Comparison of ENCODE assay signal across 12 cellular contexts in genomic region chr7:106177295-106177690, GRCh38.
DNase-seq lines count a peak whose midpoint lies in the region; ATAC-seq and TF ChIP-seq lines count a peak whose summit lies in the region.
"Had no signal": no experiment of that assay in that cellular context is flagged by ENCODE, and none has a peak within 500 bp of the region (broad histone marks: within the 10 kb centered on the region; RNA-seq: fewer than 3 reads in every experiment).

No MANE protein-coding gene starts in this region.

- POLR2A ChIA-PET in PC-3 (lab: Charles Lee; ENCODE audit: unreplicated experiment) = interaction anchor here (0.6 to 1.0 kb wide), 4 partner anchors 101 to 483 kb away, joined by 3 to 7 read pairs (median 4); partner anchors contain the start of gene NAMPT

- no TSS peak for BruUV-seq in PC-3 (replicated peaks; lab: Mats Ljungman, UMichigan)

- peaks cover 12% of the 10 kb centered on the region for H3K4me1 ChIP-seq in GM23338 (ENCODE audit: insufficient read depth)
- peaks cover 20% of the 10 kb centered on the region for H3K4me1 ChIP-seq in PC-3 (ENCODE audit: insufficient read depth, low read length)
- H3K4me1 ChIP-seq in gastrocnemius medialis = peaks cover 18% of the 10 kb centered on the region in 2 donors
- peaks cover 3 to 20% of the 10 kb centered on the region in 2 donors for H3K4me1 ChIP-seq in thyroid gland

- CTCF ChIA-PET in PC-3 (lab: Charles Lee) = interaction anchor here (0.6 to 4.6 kb wide), 17 partner anchors 11 to 658 kb away, joined by 3 to 117 read pairs (median 4); partner anchors contain the start of genes CCDC71L and NAMPT

- TF ChIP-seq CTCF in GM23338 (conservative IDR thresholded peaks at IDR 0.05; ENCODE audit: low read depth in 2 of 2) (no peak), PC-3 (conservative IDR thresholded peaks at IDR 0.05; ENCODE audit: low read depth, low read length) (no peak), gastrocnemius medialis (IDR thresholded peaks at IDR 0.05 in 4 of 5, conservative IDR thresholded peaks at IDR 0.05 in 1 of 5) (no peak), thyroid gland (IDR thresholded peaks at IDR 0.05) (no peak)

- H3K36me3 Mint-ChIP-seq in GM23338 (ENCODE audit: low read depth) = no peaks in the 10 kb centered on the region
- H3K36me3 Mint-ChIP-seq: activated naive CD8-positive, alpha-beta T cell; T-cell had no signal

- H3K4me2 ChIP-seq in GM23338 (no peak overlapping the region), PC-3 (ENCODE audit: low read length) (no peak overlapping the region)

- H3K9me3 Mint-ChIP-seq in GM23338 = no peaks in the 10 kb centered on the region
- H3K9me3 Mint-ChIP-seq: T-cell had no signal

- no peak overlapping the region for H3K9ac ChIP-seq in PC-3 (ENCODE audit: low read length)

- H4K20me1 ChIP-seq in GM23338 (replicated peaks; ENCODE audit: insufficient read depth) (no peaks in the 10 kb centered on the region), PC-3 (ENCODE audit: low read length) (no peaks in the 10 kb centered on the region)

- intact Hi-C loops in PC-3 (cut with micrococcal nuclease) = loop anchor here (2.0 to 10.0 kb wide), 6 partner anchors 85 to 968 kb away; partner anchors contain the start of gene RINT1
- intact Hi-C loops in gastrocnemius medialis (cut with DNase I; ENCODE audit: low total_unique reads) = loop anchor here (1.0 to 5.0 kb wide), 6 partner anchors 40 to 975 kb away; partner anchors contain the start of gene CCDC71L
- intact Hi-C loops in thyroid gland (cut with DNase I) = no loop called here

- no peaks in the 10 kb centered on the region for H3K36me3 ChIP-seq in GM23338 (ENCODE audit: insufficient read depth)
- H3K36me3 ChIP-seq in PC-3 (ENCODE audit: low read depth, low read length) = no peaks in the 10 kb centered on the region
- no peaks in the 10 kb centered on the region for H3K36me3 ChIP-seq in gastrocnemius medialis
- H3K36me3 ChIP-seq in thyroid gland = no peaks in the 10 kb centered on the region
- H3K36me3 ChIP-seq: brain microvascular endothelial cell, suprapubic skin had no signal

- H3K4me3 Mint-ChIP-seq in GM23338 = no peak overlapping the region
- H3K4me3 Mint-ChIP-seq: activated naive CD8-positive, alpha-beta T cell; T-cell had no signal

- H3F3A ChIP-seq in GM23338 (replicated peaks; ENCODE audit: low read depth) (no peaks in the 10 kb centered on the region), PC-3 (ENCODE audit: low read length, unreplicated experiment) (no peaks in the 10 kb centered on the region)

- in situ Hi-C loops in gastrocnemius medialis (cut with MboI; ENCODE audit: low sequenced_read_pairs in 4 of 4) = loop anchor here (5.0 to 25.0 kb wide), 5 partner anchors 108 to 485 kb away; partner anchors contain the start of genes NAMPT (in 3 of the 4) and CCDC71L (in 1 of the 4)

- H3K27me3 Mint-ChIP-seq in GM23338 (ENCODE audit: insufficient read depth, low read depth, poor library complexity) = peaks cover 9% of the 10 kb centered on the region

- peaks cover 19% of the 10 kb centered on the region for H3K4me1 Mint-ChIP-seq in GM23338

- H3K9me3 ChIP-seq in PC-3 (ENCODE audit: low read length) (no peaks in the 10 kb centered on the region), gastrocnemius medialis (no peaks in the 10 kb centered on the region), thyroid gland (no peaks in the 10 kb centered on the region)
- H3K9me3 ChIP-seq: suprapubic skin had no signal

- H3K4me3 ChIP-seq in GM23338 (no peak overlapping the region), PC-3 (ENCODE audit: low read length) (no peak overlapping the region), gastrocnemius medialis (no peak overlapping the region), thyroid gland (replicated peaks in 1 of 3) (no peak overlapping the region)
- H3K4me3 ChIP-seq: coronary artery, suprapubic skin had no signal

- DNase-seq in GM23338 (ENCODE audit: low spot score) (no peak), PC-3 (no peak), fibroblast of gingiva (ENCODE audit: low read depth) (peak; percentile 67), gastrocnemius medialis (no peak), thyroid gland (no peak), GF-D8 (lab: John Stamatoyannopoulos, UW) (no peak)

- ATAC-seq in GM23338 (no peak), PC-3 (no peak), gastrocnemius medialis (no peak), GM18858 (IDR thresholded peaks at IDR 0.05; ENCODE audit: unreplicated experiment) (no peak)

- no peak for TF ChIP-seq POLR2A in gastrocnemius medialis (IDR thresholded peaks at IDR 0.05)
- no peak for TF ChIP-seq POLR2A in thyroid gland (IDR thresholded peaks at IDR 0.05)

- H3K27me3 ChIP-seq in GM23338 (ENCODE audit: insufficient read depth) (no peaks in the 10 kb centered on the region), PC-3 (ENCODE audit: low read length) (no peaks in the 10 kb centered on the region), gastrocnemius medialis (no peaks in the 10 kb centered on the region), thyroid gland (no peaks in the 10 kb centered on the region)
- H3K27me3 ChIP-seq: brain microvascular endothelial cell, suprapubic skin had no signal

- no peak overlapping the region for H3K27ac Mint-ChIP-seq in GM23338
- H3K27ac Mint-ChIP-seq: activated naive CD8-positive, alpha-beta T cell; T-cell had no signal

- H3K27ac ChIP-seq in GM23338 (ENCODE audit: low read depth) = no peak overlapping the region
- H3K27ac ChIP-seq in PC-3 (ENCODE audit: low read length) = no peak overlapping the region
- H3K27ac ChIP-seq in gastrocnemius medialis = peak overlapping the region; percentile 69 to 73 (median 71)
- H3K27ac ChIP-seq in thyroid gland = no peak overlapping the region
- H3K27ac ChIP-seq: brain microvascular endothelial cell, suprapubic skin had no signal

- H2AFZ ChIP-seq in GM23338 = peak overlapping the region; percentile 30; the same call in 1 of the 2 replicates
- peak overlapping the region; percentile 54 for H2AFZ ChIP-seq in PC-3 (ENCODE audit: low read length)

- WGBS in thyroid gland, 2 donors = 80 to 85% methylated on average over 4 of the region's 4 CpGs

- H3K9me2 ChIP-seq in GM23338 (ENCODE audit: insufficient read depth) (0 out of 2 replicates have a peak, but pooled peaks cover 3% of the 10 kb centered on the region), PC-3 (replicated peaks; ENCODE audit: low read length) (no peaks in the 10 kb centered on the region)

- H3K79me2 ChIP-seq in GM23338 (replicated peaks; ENCODE audit: insufficient read depth) (no peaks in the 10 kb centered on the region), PC-3 (ENCODE audit: low read length) (no peaks in the 10 kb centered on the region)

TF ChIP-seq in GM23338, 12 proteins besides CTCF, POLR2A, EP300 and RAD21 (continues in another document):
- TF ChIP-seq JUNB (IDR thresholded peaks at IDR 0.05; ENCODE audit: unreplicated experiment) = no peak
- TF ChIP-seq ZNF331 (CRISPR knock-in tag; IDR thresholded peaks at IDR 0.05; ENCODE audit: low read depth) = no peak
- no peak for TF ChIP-seq POLR2AphosphoS5 (IDR thresholded peaks at IDR 0.05; ENCODE audit: low read depth)
- no peak for TF ChIP-seq EZH2 (IDR thresholded peaks at IDR 0.05; ENCODE audit: low read depth, unreplicated experiment)
- TF ChIP-seq ETS1 (IDR thresholded peaks at IDR 0.05) = no peak
- TF ChIP-seq NANOG (IDR thresholded peaks at IDR 0.05; ENCODE audit: borderline replicate concordance) = no peak
- TF ChIP-seq CREB1 (CRISPR knock-in tag; IDR thresholded peaks at IDR 0.05; ENCODE audit: low read depth) = no peak
- no peak for TF ChIP-seq ZNF114 (CRISPR knock-in tag; IDR thresholded peaks at IDR 0.05)
- TF ChIP-seq STAT1 (IDR thresholded peaks at IDR 0.05; ENCODE audit: unreplicated experiment) = no peak
- TF ChIP-seq REST (IDR thresholded peaks at IDR 0.05; ENCODE audit: unreplicated experiment) = no peak
- no peak for TF ChIP-seq EZH2phosphoT487 (IDR thresholded peaks at IDR 0.05; ENCODE audit: unreplicated experiment)

Comparison
In these comparisons a context has a peak if more than half of its experiments do, and no peak if none do; other contexts are left out.
1. H3K27ac ChIP-seq: peak in gastrocnemius medialis (4 of 4); none in GM23338 (single experiment), PC-3 (single experiment) and thyroid gland (0 of 3).